Comparison of ENCODE assay signal across 9 cellular contexts in the genomic region with DNA sequence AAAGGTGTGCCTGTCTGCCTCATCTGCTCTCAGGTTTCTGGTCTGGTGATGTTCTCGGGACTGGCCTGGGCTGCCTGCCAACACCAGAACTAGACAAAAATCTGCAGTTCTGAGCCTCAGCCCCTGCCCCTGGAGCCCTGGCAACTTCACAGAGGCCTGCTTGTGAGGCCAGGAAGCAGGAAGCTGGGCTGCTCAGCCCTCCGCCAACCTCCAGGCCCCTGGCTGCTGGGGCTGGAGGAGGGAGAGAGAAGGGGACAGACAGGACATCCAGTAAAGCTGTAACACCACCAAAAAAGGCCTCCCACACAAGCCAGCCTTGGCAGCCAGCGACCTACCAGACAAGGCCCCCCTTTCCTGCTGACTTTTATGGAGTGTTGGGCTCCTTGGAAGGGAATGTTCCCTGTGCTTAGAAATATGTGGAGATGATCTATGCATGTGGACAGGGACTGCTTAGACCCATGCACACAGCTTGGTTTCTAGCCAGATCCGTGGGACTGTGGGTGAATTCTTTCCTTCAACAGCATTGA.
DNase-seq lines count a peak whose midpoint lies in the region; ATAC-seq and TF ChIP-seq lines count a peak whose summit lies in the region.
"Had no signal": no experiment of that assay in that cellular context is flagged by ENCODE, and none has a peak within 500 bp of the region (broad histone marks: within the 10 kb centered on the region; RNA-seq: fewer than 3 reads in every experiment).

No MANE protein-coding gene starts in this region.

- H3K27me3 Mint-ChIP-seq in mesothelial cell of epicardium (ENCODE audit: low read depth), result no peaks in the 10 kb centered on the region

- H3K4me1 Mint-ChIP-seq in mesothelial cell of epicardium, result peaks cover 20% of the 10 kb centered on the region

- intact Hi-C loops in dorsolateral prefrontal cortex (cut with DNase I) (no loop called here), transverse colon (cut with DNase I; ENCODE audit: low total_unique reads) (loop anchor here (2.0 to 5.0 kb wide), 2 partner anchors 32 to 49 kb away; no protein-coding TSS in a partner anchor)

- H3K4me1 ChIP-seq in transverse colon, result peaks cover 23 to 48% (median 34%) of the 10 kb centered on the region in 4 donors

- no peaks in the 10 kb centered on the region for H3K36me3 ChIP-seq in transverse colon

- no peaks in the 10 kb centered on the region for H3K9me3 ChIP-seq in transverse colon

- H3K9me3 Mint-ChIP-seq in mesothelial cell of epicardium, result peaks cover 3% of the 10 kb centered on the region

- no peaks in the 10 kb centered on the region for H3K36me3 Mint-ChIP-seq in mesothelial cell of epicardium

- no peak overlapping the region for H3K4me3 ChIP-seq in dorsolateral prefrontal cortex
- no peak overlapping the region for H3K4me3 ChIP-seq in transverse colon

- 41% methylated on average over 4 of the region's 4 CpGs; no CpG with 5 or more reads in 1 of the 2 donors for WGBS in transverse colon (ENCODE audit: low coverage in 1 of 2), 2 donors

- TF ChIP-seq POLR2A in transverse colon (IDR thresholded peaks at IDR 0.05), result no peak

- H3K27ac Mint-ChIP-seq in mesothelial cell of epicardium, result peak overlapping the region; percentile 91

- no peak for ATAC-seq in GM21717 (IDR thresholded peaks at IDR 0.05; ENCODE audit: unreplicated experiment)

- in situ Hi-C loops in transverse colon (cut with MboI; ENCODE audit: low pct_ligation_motif_present in 1 of 4, low pct_unique_long_range_greater_than_20kb in 1 of 4, low sequenced_read_pairs in 3 of 4), result no loop called here

- peak; percentile 99 for TF ChIP-seq EP300 in transverse colon (IDR thresholded peaks at IDR 0.05; ENCODE audit: low read depth)

- TF ChIP-seq CTCF in dorsolateral prefrontal cortex (IDR thresholded peaks at IDR 0.05 in 54 of 56, conservative IDR thresholded peaks at IDR 0.05 in 2 of 56; ENCODE audit: low read depth in 1 of 56, partially characterized antibody in 56 of 56) (no peak), mesothelial cell of epicardium (IDR thresholded peaks at IDR 0.05; ENCODE audit: unreplicated experiment) (no peak), transverse colon (IDR thresholded peaks at IDR 0.05) (no peak)

- no peaks in the 10 kb centered on the region for H3K27me3 ChIP-seq in dorsolateral prefrontal cortex
- H3K27me3 ChIP-seq in transverse colon, result no peaks in the 10 kb centered on the region

- peak overlapping the region in 38 of 59 donors; percentile 0 to 73 (median 32) for H3K27ac ChIP-seq in dorsolateral prefrontal cortex
- peak overlapping the region; percentile 78 to 88 (median 84) for H3K27ac ChIP-seq in transverse colon

- no peak overlapping the region for H3K4me3 Mint-ChIP-seq in mesothelial cell of epicardium

- DNase-seq in DMS79 treated with DMSO at 0.1 percent for 48 hours (lab: John Stamatoyannopoulos, UW) (peak; percentile 26), DMS79 (lab: John Stamatoyannopoulos, UW) (no peak), dorsolateral prefrontal cortex (peak in 9 of 10 donors; percentile 9 to 69 (median 49)), mesothelial cell of epicardium (ENCODE audit: low spot score in 2 of 2, unreplicated experiment in 2 of 2) (peak; percentile 25 to 60), transverse colon (peak; percentile 46), HT-29 (ENCODE audit: low spot score) (no peak)
- no peak for DNase-seq in stimulated activated naive CD4-positive, alpha-beta T cell (lab: John Stamatoyannopoulos, UW)
- DNase-seq: NCI-H526 had no signal

Comparison
In these comparisons a context has a peak if more than half of its experiments do, and no peak if none do; other contexts are left out.
1. DNase-seq: peak in DMS79 treated with DMSO at 0.1 percent for 48 hours (single experiment), dorsolateral prefrontal cortex (9 of 10), mesothelial cell of epicardium (2 of 2) and transverse colon (single experiment); none in DMS79 (single experiment), stimulated activated naive CD4-positive, alpha-beta T cell (0 of 6) and HT-29 (single experiment).